Comparison of ENCODE assay signal across 21 cellular contexts in the genomic region with DNA sequence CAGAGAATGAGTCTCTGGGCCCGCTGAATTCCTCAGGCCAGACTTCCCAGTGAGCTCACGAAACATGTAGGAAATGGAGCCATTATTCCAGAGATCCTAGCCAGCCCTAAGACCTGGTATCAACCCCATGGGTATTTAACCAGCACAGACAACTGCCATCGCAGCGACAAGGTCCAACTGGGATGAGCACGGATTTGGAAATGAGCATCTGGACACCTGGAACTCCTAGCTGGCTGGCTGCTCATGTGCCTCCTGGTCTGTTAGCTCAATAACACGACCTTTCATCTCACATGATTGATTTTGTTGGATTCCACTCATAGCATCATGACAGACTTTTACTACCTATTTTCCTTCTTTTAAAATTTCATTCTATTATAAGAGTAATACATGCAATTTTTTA. TPM values are rescaled to one million over a fixed set of nuclear protein-coding genes. Genes with fewer than 3 reads are reported as not detected.
DNase-seq lines count a peak whose midpoint lies in the region; ATAC-seq, FAIRE-seq and TF ChIP-seq lines count a peak whose summit lies in the region.
"Had no signal": no experiment of that assay in that cellular context is flagged by ENCODE, and none has a peak within 500 bp of the region (broad histone marks: within the 10 kb centered on the region; RNA-seq: fewer than 3 reads in every experiment).

No MANE protein-coding gene starts in this region.

- H4K20me1 ChIP-seq in HepG2 (ENCODE audit: insufficient read depth, low read length): no peaks in the 10 kb centered on the region

- no peak overlapping the region for H2AFZ ChIP-seq in HepG2 (ENCODE audit: low read length)

- CTCF ChIA-PET in HepG2 (lab: Yijun Ruan, JAX; ENCODE audit: low intra/inter-chr PET ratio, low total read pairs): no interaction called here

- DNase-seq in HepG2 (ENCODE audit: low spot score) (no peak), immature natural killer cell (no peak), sigmoid colon (no peak)
- DNase-seq: C1 segment of cervical spinal cord; Calu3; CD4-positive, alpha-beta memory T cell; COR-L47; DMS53; DMS79 treated with DMSO at 0.1 percent for 48 hours; H9 had no signal

- H3K9me3 Mint-ChIP-seq in nephron: no peaks in the 10 kb centered on the region
- H3K9me3 Mint-ChIP-seq in immature natural killer cell: peaks cover 0 to 3% (median 0%) of the 10 kb centered on the region in 6 donors
- H3K9me3 Mint-ChIP-seq: GM23338, H9 had no signal

- in situ Hi-C loops in HepG2 (cut with HindIII; ENCODE audit: extremely low pct_ligation_motif_present, low pct_unique_long_range_greater_than_20kb): no loop called here

- no peaks in the 10 kb centered on the region for H3K4me1 ChIP-seq in HepG2 (ENCODE audit: insufficient read depth, low read length)
- H3K4me1 ChIP-seq in gastroesophageal sphincter: no peaks in the 10 kb centered on the region
- H3K4me1 ChIP-seq in sigmoid colon: no peaks in the 10 kb centered on the region

- H3K4me3 Mint-ChIP-seq in nephron: no peak overlapping the region
- no peak overlapping the region for H3K4me3 Mint-ChIP-seq in immature natural killer cell
- H3K4me3 Mint-ChIP-seq: CD4-positive, alpha-beta memory T cell; GM23338; H9 had no signal

- peak overlapping the region; percentile 36 to 71 (median 65) for H3K27ac Mint-ChIP-seq in nephron
- H3K27ac Mint-ChIP-seq in immature natural killer cell: no peak overlapping the region
- H3K27ac Mint-ChIP-seq: GM23338, H9 had no signal

- H3K4me1 Mint-ChIP-seq in nephron: no peaks in the 10 kb centered on the region
- H3K4me1 Mint-ChIP-seq in immature natural killer cell: no peaks in the 10 kb centered on the region
- H3K4me1 Mint-ChIP-seq: CD4-positive, alpha-beta memory T cell had no signal

- H3K27ac ChIP-seq in VCaP (peak overlapping the region; percentile 45; the same call in 1 of the 2 replicates), HepG2 (ENCODE audit: extremely low read length, insufficient read depth, low read length) (no peak overlapping the region), gastroesophageal sphincter (no peak overlapping the region), sigmoid colon (no peak overlapping the region)

- no peak overlapping the region for H3K9ac ChIP-seq in HepG2 (ENCODE audit: insufficient read depth, low read depth, low read length)

- no peaks in the 10 kb centered on the region for H3K79me2 ChIP-seq in HepG2 (ENCODE audit: insufficient read depth, low read length)

- no peak overlapping the region for H3K4me3 ChIP-seq in HepG2 (replicated peaks in 1 of 3; ENCODE audit: insufficient read depth in 1 of 3, low read depth in 2 of 3, low read length in 3 of 3)
- H3K4me3 ChIP-seq in gastroesophageal sphincter: no peak overlapping the region
- H3K4me3 ChIP-seq in sigmoid colon: no peak overlapping the region
- H3K4me3 ChIP-seq: GM12878, GM23338 had no signal

- no peak for TF ChIP-seq RAD21 in HepG2 (CRISPR knock-in tag; IDR thresholded peaks at IDR 0.05)

- TF ChIP-seq POLR2A in HepG2 (IDR thresholded peaks at IDR 0.05; ENCODE audit: insufficient read depth in 1 of 2, low read depth in 2 of 2, low read length in 2 of 2) (no peak), gastroesophageal sphincter (IDR thresholded peaks at IDR 0.05) (no peak), sigmoid colon (IDR thresholded peaks at IDR 0.05) (no peak)

- H3K36me3 ChIP-seq in HepG2 (replicated peaks in 1 of 2; ENCODE audit: control insufficient read depth in 1 of 2, insufficient read depth in 2 of 2, low read length in 2 of 2): no peaks in the 10 kb centered on the region
- H3K36me3 ChIP-seq in gastroesophageal sphincter: no peaks in the 10 kb centered on the region
- H3K36me3 ChIP-seq in sigmoid colon: no peaks in the 10 kb centered on the region

- intact Hi-C loops in HepG2 (cut with micrococcal nuclease; ENCODE audit: unreplicated experiment): no loop called here
- intact Hi-C loops in sigmoid colon (cut with DNase I): no loop called here

- H3K27me3 ChIP-seq in HepG2 (ENCODE audit: control insufficient read depth in 1 of 2, insufficient read depth in 2 of 2, low read length in 2 of 2) (peaks cover 0 to 36% of the 10 kb centered on the region in 2 experiments; a peak in 4 of 5 replicates), gastroesophageal sphincter (peaks cover 30% of the 10 kb centered on the region), sigmoid colon (no peaks in the 10 kb centered on the region)

- ATAC-seq in HepG2 (peak; percentile 60), gastroesophageal sphincter (no peak)
- ATAC-seq: GM12878, GM23338, HCT116 had no signal

- POLR2A ChIA-PET in HepG2 (lab: Yijun Ruan, JAX): no interaction called here

- H3K36me3 Mint-ChIP-seq in nephron (ENCODE audit: low read depth) (no peaks in the 10 kb centered on the region), immature natural killer cell (no peaks in the 10 kb centered on the region)
- H3K36me3 Mint-ChIP-seq: CD4-positive, alpha-beta memory T cell had no signal

- FAIRE-seq in HepG2 (lab: Jason Lieb, UNC): no peak
- FAIRE-seq: G401.6, GM12878, GM18507 had no signal

- H3K27me3 Mint-ChIP-seq in nephron (ENCODE audit: low read depth) (peaks cover 8% of the 10 kb centered on the region), immature natural killer cell (ENCODE audit: low read depth in 3 of 3) (peaks cover 0 to 15% (median 4%) of the 10 kb centered on the region in 3 donors)

- under 1% methylated on average over 5 of the region's 6 CpGs for WGBS in HepG2 (ENCODE audit: low lambda C conversion rate)
- 79 to 87% methylated on average over 5 to 6 of the region's 6 CpGs for WGBS in gastroesophageal sphincter (ENCODE audit: low coverage in 1 of 2), 2 donors
- 83 to 87% methylated on average over 6 of the region's 6 CpGs for WGBS in sigmoid colon, 2 donors

- H3K9me3 ChIP-seq in HepG2 (ENCODE audit: low read length) (no peaks in the 10 kb centered on the region), gastroesophageal sphincter (no peaks in the 10 kb centered on the region), sigmoid colon (no peaks in the 10 kb centered on the region)

- no peak overlapping the region for H3K4me2 ChIP-seq in HepG2 (ENCODE audit: low read depth, low read length)
- H3K4me2 ChIP-seq: GM23338 had no signal

- TF ChIP-seq EP300 in HepG2 (IDR thresholded peaks at IDR 0.05; ENCODE audit: low read depth in 2 of 2, low read length in 2 of 2): no peak
- no peak for TF ChIP-seq EP300 in HepG2 (CRISPR knock-in tag; IDR thresholded peaks at IDR 0.05; ENCODE audit: borderline replicate concordance)
- TF ChIP-seq EP300 in gastroesophageal sphincter (IDR thresholded peaks at IDR 0.05): no peak
- TF ChIP-seq EP300 in sigmoid colon (IDR thresholded peaks at IDR 0.05): no peak

- no TSS peak for BruUV-seq in HepG2 (replicated peaks; lab: Mats Ljungman, UMichigan)

- TF ChIP-seq CTCF in VCaP (conservative IDR thresholded peaks at IDR 0.05) (no peak), HepG2 (CRISPR knock-in tag; IDR thresholded peaks at IDR 0.05) (no peak), nephron (IDR thresholded peaks at IDR 0.05; ENCODE audit: unreplicated experiment in 3 of 3) (no peak), gastroesophageal sphincter (IDR thresholded peaks at IDR 0.05) (no peak), sigmoid colon (IDR thresholded peaks at IDR 0.05) (no peak)

TF ChIP-seq in HepG2, 621 proteins besides CTCF, POLR2A, EP300 and RAD21 (continues in another document):
- no peak for TF ChIP-seq ZNF34 (CRISPR knock-in tag; IDR thresholded peaks at IDR 0.05; ENCODE audit: borderline replicate concordance)
- TF ChIP-seq PTBP1 (IDR thresholded peaks at IDR 0.05; ENCODE audit: low read depth, low read length, poor library complexity, severe bottlenecking): no peak
- no peak for TF ChIP-seq ETV5 (CRISPR knock-in tag; IDR thresholded peaks at IDR 0.05; ENCODE audit: borderline replicate concordance)
- no peak for TF ChIP-seq ZNF562 (CRISPR knock-in tag; IDR thresholded peaks at IDR 0.05; ENCODE audit: borderline replicate concordance)
- TF ChIP-seq NFE2L1 (CRISPR knock-in tag; IDR thresholded peaks at IDR 0.05; ENCODE audit: borderline replicate concordance): no peak
- no peak for TF ChIP-seq XRCC5 (optimal IDR thresholded peaks at IDR 0.05; ENCODE audit: low read length)

RNA-seq across cellular contexts. Expression of gene POU3F3, which starts 51.0 kb away (rescaled TPM):
- not detected in 2 replicates for total RNA-seq in HepG2 (2016; rRNA removed; fragmentation: Illumina TruSeq; extraction: Trizol)
- not detected in 2 replicates for total RNA-seq in HepG2 (2016; cell fraction: cytosol; rRNA removed; fragmentation: Illumina TruSeq; extraction: Trizol; ENCODE audit: low read depth)
- not detected in 2 replicates for total RNA-seq in HepG2 (2016; cell fraction: insoluble cytoplasmic fraction; rRNA removed; fragmentation: Illumina TruSeq; extraction: Trizol)
- not detected in 2 replicates for total RNA-seq in HepG2 (2016; cell fraction: membrane; rRNA removed; fragmentation: Illumina TruSeq; extraction: Trizol)
- not detected in 2 replicates for total RNA-seq in HepG2 (2016; cell fraction: nucleus; rRNA removed; fragmentation: Illumina TruSeq; extraction: Trizol)
- not detected in 2 replicates for polyA plus RNA-seq in HepG2 (2011; rRNA removed)
- polyA plus RNA-seq in HepG2 (2011; cell fraction: cytosol; rRNA removed): not detected in 2 replicates
- not detected in 2 replicates for polyA plus RNA-seq in HepG2 (2011; cell fraction: nucleus; rRNA removed)
- not detected in 2 replicates for polyA plus RNA-seq in HepG2 (2012)
- polyA plus RNA-seq in HepG2 (2016; cell fraction: cytosol; fragmentation: Illumina TruSeq; extraction: Trizol; ENCODE audit: low read depth): not detected in 2 replicates
- not detected in 2 replicates for polyA plus RNA-seq in HepG2 (2016; cell fraction: insoluble cytoplasmic fraction; fragmentation: Illumina TruSeq; extraction: Trizol; ENCODE audit: low read depth)
- polyA plus RNA-seq in HepG2 (2016; cell fraction: membrane; fragmentation: Illumina TruSeq; extraction: Trizol; ENCODE audit: low read depth): not detected in 2 replicates
- polyA plus RNA-seq in HepG2 (2016; cell fraction: nucleus; fragmentation: Illumina TruSeq; extraction: Trizol; ENCODE audit: insufficient read depth, low read depth): not detected in 2 replicates
- polyA minus RNA-seq in HepG2 (2011; rRNA and poly(A)+ RNA removed; ENCODE audit: low replicate concordance): not detected in 2 replicates
- polyA minus RNA-seq in HepG2 (2011; cell fraction: cytosol; rRNA and poly(A)+ RNA removed): not detected in 2 replicates
- polyA minus RNA-seq in HepG2 (2011; cell fraction: nucleus; rRNA and poly(A)+ RNA removed): not detected in 2 replicates
- polyA plus RNA-seq in immature natural killer cell: not detected
- 10 to 100 TPM in 2 of 4 donors, under 1 TPM in 1, not detected in 1; 0.20 to 25.6 (median 13.5) TPM for total RNA-seq in gastroesophageal sphincter
- 1 to 10 TPM in 1 of 4 donors, under 1 TPM in 3; 0.36 to 1.4 (median 0.80) TPM for total RNA-seq in sigmoid colon
- under 1 TPM in 1 of 3 donors, not detected in 2; 0.39 TPM for polyA plus RNA-seq in sigmoid colon
- total RNA-seq: A172; A673; Calu3; CD4-positive, alpha-beta memory T cell; GM12878; H9 had no signal
- polyA plus RNA-seq: BJ; CD4-positive, alpha-beta memory T cell; GM12878 had no signal

Comparison
In these comparisons a context has a peak if more than half of its experiments do, and no peak if none do; other contexts are left out.
1. H3K27ac Mint-ChIP-seq: peak in nephron (3 of 3); none in immature natural killer cell (0 of 6).